8 cellular contexts compared by ENCODE assay signal in the genomic region with DNA sequence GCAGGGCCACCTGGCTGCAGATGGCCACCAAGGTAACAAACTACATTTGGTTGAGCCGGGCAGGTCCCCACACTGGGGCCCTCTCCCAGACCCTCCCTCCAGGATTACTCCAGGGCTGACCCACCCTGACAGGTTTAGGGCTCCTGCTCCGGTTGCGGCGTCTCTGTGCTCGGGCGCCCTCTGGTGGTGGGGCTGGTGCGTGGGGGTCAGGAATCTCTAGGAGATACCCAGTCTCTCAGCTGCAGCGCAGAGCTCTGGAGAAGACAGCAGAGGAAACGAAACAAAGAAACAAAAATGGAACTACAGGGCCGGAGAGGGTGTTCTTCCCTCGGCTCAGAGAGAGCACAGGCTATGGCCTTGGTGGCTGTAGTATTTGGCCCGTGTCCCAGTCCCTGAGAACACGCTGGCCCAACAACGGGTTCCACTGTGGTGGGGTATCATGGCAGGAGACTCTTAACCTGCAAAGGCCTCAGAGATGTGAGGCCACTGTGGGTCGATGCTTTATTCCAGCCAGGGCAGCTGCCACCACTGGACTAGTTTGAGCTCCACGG. TPM values are rescaled to one million over a fixed set of nuclear protein-coding genes. Genes with fewer than 3 reads are reported as not detected.
DNase-seq lines count a peak whose midpoint lies in the region; ATAC-seq and TF ChIP-seq lines count a peak whose summit lies in the region.

No MANE protein-coding gene starts in this region.

- H3K4me1 ChIP-seq in breast epithelium, result peaks cover 4 to 7% of the 10 kb centered on the region in 2 donors

- TF ChIP-seq CTCF in GM12874 (IDR thresholded peaks at IDR 0.05; ENCODE audit: insufficient read depth, low read depth, low read length), result peak; percentile 78
- TF ChIP-seq CTCF in WERI-Rb-1 (IDR thresholded peaks at IDR 0.05; ENCODE audit: low read depth, low read length), result peak; percentile 67
- peak in 2 of 3 donors; percentile 12 to 16 for TF ChIP-seq CTCF in breast epithelium (IDR thresholded peaks at IDR 0.05)

- peaks cover 14% of the 10 kb centered on the region for H3K27me3 ChIP-seq in WERI-Rb-1 (ENCODE audit: insufficient read depth, low read depth, severe bottlenecking)
- peaks cover 4 to 61% of the 10 kb centered on the region in 2 donors for H3K27me3 ChIP-seq in breast epithelium

- no peaks in the 10 kb centered on the region for H3K36me3 ChIP-seq in WERI-Rb-1
- no peaks in the 10 kb centered on the region for H3K36me3 ChIP-seq in breast epithelium

- no peak overlapping the region for H3K27ac ChIP-seq in WERI-Rb-1
- H3K27ac ChIP-seq in breast epithelium, result peak overlapping the region in 1 of 2 donors; percentile 91

- TF ChIP-seq POLR2A in breast epithelium (IDR thresholded peaks at IDR 0.05), result no peak

- H3K4me3 ChIP-seq in WERI-Rb-1 (ENCODE audit: low read depth, low read length) (peak overlapping the region; percentile 58), breast epithelium (peak overlapping the region; percentile 57 to 86 (median 84))

- DNase-seq in KG1 (lab: John Stamatoyannopoulos, UW), result peak; percentile 17
- DNase-seq in WERI-Rb-1, result peak; percentile 76
- peak in 1 of 2 donors; percentile 62 for DNase-seq in breast epithelium (ENCODE audit: low spot score in 2 of 2)
- DNase-seq in islet precursor cell, result peak; percentile 82
- peak; percentile 77 to 82 for DNase-seq in stimulated activated CD4-positive, alpha-beta T cell treated with anti-CD3 and anti-CD28 coated beads, Interleukin-2, amount 100 ng/mL, for 24 hours

- ATAC-seq in HG02981 (IDR thresholded peaks at IDR 0.05; ENCODE audit: unreplicated experiment) (no peak), HG03175 (IDR thresholded peaks at IDR 0.05; ENCODE audit: unreplicated experiment) (no peak)

- intact Hi-C loops in breast epithelium (cut with DNase I; ENCODE audit: low total_unique reads), result no loop called here

- H3K9me3 ChIP-seq in WERI-Rb-1 (ENCODE audit: severe bottlenecking), result no peaks in the 10 kb centered on the region
- no peaks in the 10 kb centered on the region for H3K9me3 ChIP-seq in breast epithelium

RNA-seq across cellular contexts. Expression of a gene that starts 2.4 kb away (rescaled TPM):
- 10 to 100 TPM; 41.1 to 97.3 (median 46.8) TPM for total RNA-seq in breast epithelium

Comparison
In these comparisons a context has a peak if more than half of its experiments do, and no peak if none do; other contexts are left out.
1. CTCF ChIP-seq: peak in every context shown above with its lines; median percentile 78 in GM12874; 67 in WERI-Rb-1; 14 in breast epithelium.